ENCODE assay signal across 8 cellular contexts in the genomic region with DNA sequence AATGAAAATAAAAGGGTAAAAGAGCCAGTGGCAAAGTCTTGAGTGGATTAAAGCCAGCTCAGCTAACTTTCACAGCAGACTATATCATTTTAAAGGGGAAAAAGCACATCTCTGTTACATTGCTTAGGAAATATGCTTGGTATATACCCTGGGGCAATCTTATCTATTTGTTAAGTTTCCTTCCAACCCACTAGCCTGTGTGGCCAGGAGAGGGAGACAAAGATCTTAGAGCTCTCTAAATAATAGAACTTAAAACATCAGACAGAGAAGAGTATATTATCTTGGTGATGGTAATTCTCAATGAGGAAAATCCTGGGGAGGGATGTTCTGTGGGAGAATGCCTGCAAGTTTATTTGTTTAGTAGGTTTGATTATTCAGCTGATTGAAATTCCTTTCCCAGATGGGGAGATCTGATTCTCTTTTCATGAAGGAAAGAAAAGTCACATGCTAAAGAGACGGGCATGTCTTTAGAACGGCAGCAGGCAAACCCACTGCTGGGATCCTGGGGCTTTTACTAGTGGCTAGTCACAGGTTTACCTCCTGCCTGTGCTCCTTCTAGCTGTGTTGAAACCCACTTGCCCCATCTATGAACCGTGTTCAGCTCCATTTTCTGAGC. TPM values are rescaled to one million over a fixed set of nuclear protein-coding genes. Genes with fewer than 3 reads are reported as not detected.
A peak's percentile ranks its signal among the peaks of the same experiment; 100 is the strongest.
DNase-seq lines count a peak whose midpoint lies in the region; ATAC-seq, FAIRE-seq and TF ChIP-seq lines count a peak whose summit lies in the region.

No MANE protein-coding gene starts in this region.

- peaks cover 33% of the 10 kb centered on the region for H3K4me1 ChIP-seq in HepG2 (ENCODE audit: insufficient read depth, low read length)
- peaks cover 0 to 18% (median 6%) of the 10 kb centered on the region in 4 donors for H3K4me1 ChIP-seq in stomach

- H3K79me2 ChIP-seq in HepG2 (ENCODE audit: insufficient read depth, low read length): no peaks in the 10 kb centered on the region

- no peak overlapping the region for H3K9ac ChIP-seq in HepG2 (ENCODE audit: insufficient read depth, low read depth, low read length)

- peak; percentile 56 for ATAC-seq in central memory CD8-positive, alpha-beta T cell (replicated peaks; ENCODE audit: extremely low read depth, poor library complexity, severe bottlenecking)
- peak; percentile 83 for ATAC-seq in HepG2
- ATAC-seq in GM21576 (IDR thresholded peaks at IDR 0.05; ENCODE audit: unreplicated experiment): no peak

- H3K4me3 Mint-ChIP-seq in activated T-cell treated with anti-CD3 and anti-CD28 coated beads, Interleukin-2, amount 50 U/mL, for 24 hours: no peak overlapping the region
- H3K4me3 Mint-ChIP-seq in central memory CD8-positive, alpha-beta T cell: no peak overlapping the region

- no peaks in the 10 kb centered on the region for H3K36me3 ChIP-seq in HepG2 (replicated peaks in 1 of 2; ENCODE audit: control insufficient read depth in 1 of 2, insufficient read depth in 2 of 2, low read length in 2 of 2)
- peaks cover 0 to 4% (median 0%) of the 10 kb centered on the region in 4 donors for H3K36me3 ChIP-seq in stomach

- 23% methylated on average over 3 of the region's 3 CpGs for WGBS in HepG2 (ENCODE audit: low lambda C conversion rate)
- WGBS in stomach, 5 donors: 26 to 54% (median 46%) methylated on average over 3 of the region's 3 CpGs

- TF ChIP-seq EP300 in HepG2 (IDR thresholded peaks at IDR 0.05; ENCODE audit: low read depth in 2 of 2, low read length in 2 of 2) (no peak), HepG2 (CRISPR knock-in tag; IDR thresholded peaks at IDR 0.05; ENCODE audit: borderline replicate concordance) (no peak), stomach (IDR thresholded peaks at IDR 0.05) (no peak)

- POLR2A ChIA-PET in HepG2 (lab: Yijun Ruan, JAX): no interaction called here

- peak; percentile 33; the same call in 1 of the 2 replicates for TF ChIP-seq RAD21 in HepG2 (CRISPR knock-in tag; IDR thresholded peaks at IDR 0.05)

- no peak overlapping the region; a peak in 1 of 6 replicates for H3K4me3 ChIP-seq in HepG2 (replicated peaks in 1 of 3; ENCODE audit: insufficient read depth in 1 of 3, low read depth in 2 of 3, low read length in 3 of 3)
- H3K4me3 ChIP-seq in stomach: peak overlapping the region; percentile 2 to 32 (median 14)

- H3K9me3 ChIP-seq in HepG2 (ENCODE audit: low read length) (no peaks in the 10 kb centered on the region), stomach (no peaks in the 10 kb centered on the region)

- TF ChIP-seq POLR2A in HepG2 (IDR thresholded peaks at IDR 0.05; ENCODE audit: insufficient read depth in 1 of 2, low read depth in 2 of 2, low read length in 2 of 2) (no peak), stomach (IDR thresholded peaks at IDR 0.05) (no peak)

- no peaks in the 10 kb centered on the region for H4K20me1 ChIP-seq in HepG2 (ENCODE audit: insufficient read depth, low read length)

- no TSS peak for BruUV-seq in HepG2 (replicated peaks; lab: Mats Ljungman, UMichigan)

- peak overlapping the region; percentile 80 for H2AFZ ChIP-seq in HepG2 (ENCODE audit: low read length)

- CTCF ChIA-PET in HepG2 (lab: Yijun Ruan, JAX; ENCODE audit: low intra/inter-chr PET ratio, low total read pairs): interaction anchor here (1.2 kb wide), 1 partner anchor 263 kb away, joined by 4 read pairs; no protein-coding TSS in a partner anchor

- H3K27ac ChIP-seq in HepG2 (ENCODE audit: extremely low read length, insufficient read depth, low read length) (no peak overlapping the region), stomach (peak overlapping the region; percentile 52 to 85 (median 82))

- in situ Hi-C loops in HepG2 (cut with HindIII; ENCODE audit: extremely low pct_ligation_motif_present, low pct_unique_long_range_greater_than_20kb): no loop called here

- intact Hi-C loops in HepG2 (cut with micrococcal nuclease; ENCODE audit: unreplicated experiment): no loop called here
- intact Hi-C loops in stomach (cut with DNase I; ENCODE audit: low total_unique reads): no loop called here

- peak overlapping the region; percentile 43; the same call in 1 of the 2 replicates for H3K4me2 ChIP-seq in HepG2 (ENCODE audit: low read depth, low read length)

- no peaks in the 10 kb centered on the region for H3K9me3 Mint-ChIP-seq in activated T-cell treated with anti-CD3 and anti-CD28 coated beads, Interleukin-2, amount 50 U/mL, for 24 hours
- no peaks in the 10 kb centered on the region for H3K9me3 Mint-ChIP-seq in central memory CD8-positive, alpha-beta T cell

- H3K27me3 ChIP-seq in HepG2 (ENCODE audit: control insufficient read depth in 1 of 2, insufficient read depth in 2 of 2, low read length in 2 of 2) (no peaks in the 10 kb centered on the region), stomach (no peaks in the 10 kb centered on the region)

- peaks cover 13% of the 10 kb centered on the region for H3K27me3 Mint-ChIP-seq in activated T-cell treated with anti-CD3 and anti-CD28 coated beads, Interleukin-2, amount 50 U/mL, for 24 hours
- peaks cover 31% of the 10 kb centered on the region for H3K27me3 Mint-ChIP-seq in central memory CD8-positive, alpha-beta T cell

- FAIRE-seq in HepG2 (lab: Jason Lieb, UNC): no peak

- TF ChIP-seq CTCF in HepG2 (CRISPR knock-in tag; IDR thresholded peaks at IDR 0.05) (peak; percentile 70), stomach (IDR thresholded peaks at IDR 0.05) (peak in 5 of 7 experiments; percentile 26 to 65 (median 57))

- no peak overlapping the region for H3K27ac Mint-ChIP-seq in activated T-cell treated with anti-CD3 and anti-CD28 coated beads, Interleukin-2, amount 50 U/mL, for 24 hours
- no peak overlapping the region for H3K27ac Mint-ChIP-seq in central memory CD8-positive, alpha-beta T cell (ENCODE audit: low read depth)

- H3K4me1 Mint-ChIP-seq in activated T-cell treated with anti-CD3 and anti-CD28 coated beads, Interleukin-2, amount 50 U/mL, for 24 hours (ENCODE audit: low read depth): no peaks in the 10 kb centered on the region
- peaks cover under 1% of the 10 kb centered on the region for H3K4me1 Mint-ChIP-seq in central memory CD8-positive, alpha-beta T cell

- H3K36me3 Mint-ChIP-seq in activated T-cell treated with anti-CD3 and anti-CD28 coated beads, Interleukin-2, amount 50 U/mL, for 24 hours (ENCODE audit: low read depth): no peaks in the 10 kb centered on the region
- H3K36me3 Mint-ChIP-seq in central memory CD8-positive, alpha-beta T cell (ENCODE audit: insufficient read depth): no peaks in the 10 kb centered on the region

- peak; percentile 26 for DNase-seq in activated T-cell treated with anti-CD3 and anti-CD28 coated beads for 24 hours (ENCODE audit: low read depth)
- DNase-seq in activated T-cell treated with anti-CD3 and anti-CD28 coated beads, Interleukin-2, amount 50 U/mL, for 24 hours: no peak
- DNase-seq in NCI-H1105 (lab: John Stamatoyannopoulos, UW): peak; percentile 45
- peak; percentile 72 for DNase-seq in SKM-1 treated with dmso at 0.1 percent for 144 hours (lab: John Stamatoyannopoulos, UW; ENCODE audit: unreplicated experiment)
- peak in 1 of 2 donors; percentile 11 for DNase-seq in central memory CD8-positive, alpha-beta T cell (ENCODE audit: low spot score in 2 of 2)
- peak; percentile 56 for DNase-seq in HepG2 (ENCODE audit: low spot score)
- peak; percentile 75 for DNase-seq in stomach

RNA-seq across cellular contexts. Expression of a gene that starts 3.6 kb away (rescaled TPM):
- not detected in 2 replicates for total RNA-seq in HepG2 (2016; rRNA removed; fragmentation: Illumina TruSeq; extraction: Trizol)
- total RNA-seq in HepG2 (2016; cell fraction: cytosol; rRNA removed; fragmentation: Illumina TruSeq; extraction: Trizol; ENCODE audit: low read depth): not detected in 2 replicates
- not detected in 2 replicates for total RNA-seq in HepG2 (2016; cell fraction: insoluble cytoplasmic fraction; rRNA removed; fragmentation: Illumina TruSeq; extraction: Trizol)
- total RNA-seq in HepG2 (2016; cell fraction: membrane; rRNA removed; fragmentation: Illumina TruSeq; extraction: Trizol): not detected in 2 replicates
- total RNA-seq in HepG2 (2016; cell fraction: nucleus; rRNA removed; fragmentation: Illumina TruSeq; extraction: Trizol): not detected in 2 replicates
- polyA plus RNA-seq in HepG2 (2011; rRNA removed): 0.07 TPM in 1 of 2 replicates, not detected in the other
- not detected in 2 replicates for polyA plus RNA-seq in HepG2 (2011; cell fraction: cytosol; rRNA removed)
- polyA plus RNA-seq in HepG2 (2011; cell fraction: nucleus; rRNA removed): not detected in 2 replicates
- not detected in 2 replicates for polyA plus RNA-seq in HepG2 (2012)
- not detected in 2 replicates for polyA plus RNA-seq in HepG2 (2016; cell fraction: cytosol; fragmentation: Illumina TruSeq; extraction: Trizol; ENCODE audit: low read depth)
- not detected in 2 replicates for polyA plus RNA-seq in HepG2 (2016; cell fraction: insoluble cytoplasmic fraction; fragmentation: Illumina TruSeq; extraction: Trizol; ENCODE audit: low read depth)
- not detected in 2 replicates for polyA plus RNA-seq in HepG2 (2016; cell fraction: membrane; fragmentation: Illumina TruSeq; extraction: Trizol; ENCODE audit: low read depth)
- polyA plus RNA-seq in HepG2 (2016; cell fraction: nucleus; fragmentation: Illumina TruSeq; extraction: Trizol; ENCODE audit: insufficient read depth, low read depth): not detected in 2 replicates
- not detected in 2 replicates for polyA minus RNA-seq in HepG2 (2011; rRNA and poly(A)+ RNA removed; ENCODE audit: low replicate concordance)
- not detected in 2 replicates for polyA minus RNA-seq in HepG2 (2011; cell fraction: cytosol; rRNA and poly(A)+ RNA removed)
- polyA minus RNA-seq in HepG2 (2011; cell fraction: nucleus; rRNA and poly(A)+ RNA removed): not detected in 2 replicates
- total RNA-seq in stomach: 100 to 1,000 TPM in 2 of 5 donors, 10 to 100 TPM in 2, not detected in 1; 34.4 to 126 (median 77.2) TPM
- 100 to 1,000 TPM; 235 to 294 (median 240) TPM for polyA plus RNA-seq in stomach

RNA-seq across cellular contexts. Expression of a gene that starts 7.9 kb away (rescaled TPM):
- total RNA-seq in HepG2 (2016; rRNA removed; fragmentation: Illumina TruSeq; extraction: Trizol): 6.4 and 33.6 TPM in 2 replicates
- total RNA-seq in HepG2 (2016; cell fraction: cytosol; rRNA removed; fragmentation: Illumina TruSeq; extraction: Trizol; ENCODE audit: low read depth): 3.6 and 4.4 TPM in 2 replicates
- total RNA-seq in HepG2 (2016; cell fraction: insoluble cytoplasmic fraction; rRNA removed; fragmentation: Illumina TruSeq; extraction: Trizol): 3.9 and 6.3 TPM in 2 replicates
- 3.8 and 22.1 TPM in 2 replicates for total RNA-seq in HepG2 (2016; cell fraction: membrane; rRNA removed; fragmentation: Illumina TruSeq; extraction: Trizol)
- total RNA-seq in HepG2 (2016; cell fraction: nucleus; rRNA removed; fragmentation: Illumina TruSeq; extraction: Trizol): 2.7 and 5.4 TPM in 2 replicates
- polyA plus RNA-seq in HepG2 (2011; rRNA removed): 6.8 and 18.9 TPM in 2 replicates
- 3.8 and 5.2 TPM in 2 replicates for polyA plus RNA-seq in HepG2 (2011; cell fraction: cytosol; rRNA removed)
- 2.1 and 6.5 TPM in 2 replicates for polyA plus RNA-seq in HepG2 (2011; cell fraction: nucleus; rRNA removed)
- 0.95 and 1.3 TPM in 2 replicates for polyA plus RNA-seq in HepG2 (2012)
- polyA plus RNA-seq in HepG2 (2016; cell fraction: cytosol; fragmentation: Illumina TruSeq; extraction: Trizol; ENCODE audit: low read depth): 20.7 and 38.8 TPM in 2 replicates
- 5.8 and 18.1 TPM in 2 replicates for polyA plus RNA-seq in HepG2 (2016; cell fraction: insoluble cytoplasmic fraction; fragmentation: Illumina TruSeq; extraction: Trizol; ENCODE audit: low read depth)
- 9.3 and 18.0 TPM in 2 replicates for polyA plus RNA-seq in HepG2 (2016; cell fraction: membrane; fragmentation: Illumina TruSeq; extraction: Trizol; ENCODE audit: low read depth)
- 4.7 and 7.1 TPM in 2 replicates for polyA plus RNA-seq in HepG2 (2016; cell fraction: nucleus; fragmentation: Illumina TruSeq; extraction: Trizol; ENCODE audit: insufficient read depth, low read depth)
- polyA minus RNA-seq in HepG2 (2011; rRNA and poly(A)+ RNA removed; ENCODE audit: low replicate concordance): 3.0 and 12.3 TPM in 2 replicates
- polyA minus RNA-seq in HepG2 (2011; cell fraction: cytosol; rRNA and poly(A)+ RNA removed): 1.3 and 3.8 TPM in 2 replicates
- 3.0 and 6.0 TPM in 2 replicates for polyA minus RNA-seq in HepG2 (2011; cell fraction: nucleus; rRNA and poly(A)+ RNA removed)
- 10 to 100 TPM in 2 of 5 donors, 1 to 10 TPM in 2, not detected in 1; 1.2 to 29.5 (median 11.1) TPM for total RNA-seq in stomach
- polyA plus RNA-seq in stomach: 10 to 100 TPM in 2 of 3 donors, 1 to 10 TPM in 1; 8.4 to 20.9 (median 16.2) TPM

RNA-seq across cellular contexts. Expression of a gene that starts 56.3 kb away (rescaled TPM):
- total RNA-seq in HepG2 (2016; rRNA removed; fragmentation: Illumina TruSeq; extraction: Trizol) (not detected in 2 replicates), stomach (not detected)
- not detected in 2 replicates for total RNA-seq in HepG2 (2016; cell fraction: cytosol; rRNA removed; fragmentation: Illumina TruSeq; extraction: Trizol; ENCODE audit: low read depth)
- not detected in 2 replicates for total RNA-seq in HepG2 (2016; cell fraction: insoluble cytoplasmic fraction; rRNA removed; fragmentation: Illumina TruSeq; extraction: Trizol)
- total RNA-seq in HepG2 (2016; cell fraction: membrane; rRNA removed; fragmentation: Illumina TruSeq; extraction: Trizol): not detected in 2 replicates
- total RNA-seq in HepG2 (2016; cell fraction: nucleus; rRNA removed; fragmentation: Illumina TruSeq; extraction: Trizol): not detected in 2 replicates
- polyA plus RNA-seq in HepG2 (2011; rRNA removed) (not detected in 2 replicates), stomach (not detected)
- not detected in 2 replicates for polyA plus RNA-seq in HepG2 (2011; cell fraction: cytosol; rRNA removed)
- polyA plus RNA-seq in HepG2 (2011; cell fraction: nucleus; rRNA removed): not detected in 2 replicates
- not detected in 2 replicates for polyA plus RNA-seq in HepG2 (2012)
- polyA plus RNA-seq in HepG2 (2016; cell fraction: cytosol; fragmentation: Illumina TruSeq; extraction: Trizol; ENCODE audit: low read depth): not detected in 2 replicates
- polyA plus RNA-seq in HepG2 (2016; cell fraction: insoluble cytoplasmic fraction; fragmentation: Illumina TruSeq; extraction: Trizol; ENCODE audit: low read depth): not detected in 2 replicates
- not detected in 2 replicates for polyA plus RNA-seq in HepG2 (2016; cell fraction: membrane; fragmentation: Illumina TruSeq; extraction: Trizol; ENCODE audit: low read depth)
- not detected in 2 replicates for polyA plus RNA-seq in HepG2 (2016; cell fraction: nucleus; fragmentation: Illumina TruSeq; extraction: Trizol; ENCODE audit: insufficient read depth, low read depth)
- not detected in 2 replicates for polyA minus RNA-seq in HepG2 (2011; rRNA and poly(A)+ RNA removed; ENCODE audit: low replicate concordance)
- not detected in 2 replicates for polyA minus RNA-seq in HepG2 (2011; cell fraction: cytosol; rRNA and poly(A)+ RNA removed)
- polyA minus RNA-seq in HepG2 (2011; cell fraction: nucleus; rRNA and poly(A)+ RNA removed): not detected in 2 replicates

Comparison
In these comparisons a context has a peak if more than half of its experiments do, and no peak if none do; other contexts are left out.
1. H3K4me3 ChIP-seq: peak in stomach (4 of 4); none in HepG2 (0 of 3).